Comparison of ENCODE assay signal across 8 cellular contexts in the genomic region with DNA sequence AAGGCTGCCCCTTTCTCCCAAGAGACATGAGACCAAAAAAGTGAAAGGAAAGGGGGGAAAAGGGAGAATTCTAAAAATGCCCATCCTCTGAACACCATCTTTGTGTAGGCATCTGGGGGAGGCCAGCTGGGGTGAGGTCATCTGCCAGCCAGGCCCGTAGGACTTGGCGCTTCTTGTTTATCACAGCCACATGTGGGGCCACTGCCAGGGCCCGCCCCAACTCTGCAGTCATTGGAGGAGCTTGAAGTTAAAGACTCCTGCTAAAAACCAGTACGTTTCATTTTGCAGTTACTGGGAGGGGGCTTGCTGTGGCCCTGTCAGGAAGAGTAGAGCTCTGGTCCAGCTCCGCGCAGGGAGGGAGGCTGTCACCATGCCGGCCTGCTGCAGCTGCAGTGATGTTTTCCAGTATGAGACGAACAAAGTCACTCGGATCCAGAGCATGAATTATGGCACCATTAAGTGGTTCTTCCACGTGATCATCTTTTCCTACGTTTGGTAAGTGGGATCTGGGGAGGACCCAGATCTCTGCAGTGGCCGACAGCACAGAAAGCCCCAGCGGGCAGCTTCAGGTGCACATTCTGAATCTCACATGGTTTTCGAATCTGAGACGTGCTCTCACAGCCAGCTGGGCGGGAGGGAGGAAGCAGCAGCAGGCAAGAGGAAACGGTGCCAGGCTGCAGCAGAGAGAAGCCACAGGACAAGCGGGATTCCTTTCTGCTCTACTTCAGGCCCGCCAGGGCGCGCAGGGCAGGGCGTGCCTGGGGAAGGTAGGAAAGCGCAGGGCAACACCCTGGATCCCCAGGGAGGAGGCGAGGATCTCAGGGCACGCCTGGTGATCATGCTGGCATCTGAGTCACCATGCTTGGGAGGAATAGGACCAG. TPM values are rescaled to one million over a fixed set of nuclear protein-coding genes. Genes with fewer than 3 reads are reported as not detected.
DNase-seq lines count a peak whose midpoint lies in the region; ATAC-seq and TF ChIP-seq lines count a peak whose summit lies in the region.

A gene (plus strand): TSS at position 276 of the 881 bp plus-strand sequence. CDS start 95 bp downstream, at position 371.

- H3K9me3 ChIP-seq in CD4-positive, alpha-beta T cell (ENCODE audit: control insufficient read depth, low read length), result no peaks in the 10 kb centered on the region
- H3K9me3 ChIP-seq in lower lobe of right lung, result no peaks in the 10 kb centered on the region

- H3K4me3 ChIP-seq in GM23338 (peak within 1 kb of the TSS; percentile 59), lower lobe of right lung (peak within 1 kb of the TSS; percentile 60)

- H3K4me1 ChIP-seq in GM23338 (ENCODE audit: insufficient read depth), result peaks cover 12% of the 10 kb centered on the region; the same call in 1 of the 2 replicates
- peaks cover 61% of the 10 kb centered on the region for H3K4me1 ChIP-seq in lower lobe of right lung

- peak within 1 kb of the TSS; percentile 98 for H2AFZ ChIP-seq in GM23338

- peak within 1 kb of the TSS; percentile 87 for H3K4me3 Mint-ChIP-seq in CD4-positive, alpha-beta T cell
- peak within 1 kb of the TSS; percentile 75 for H3K4me3 Mint-ChIP-seq in GM23338
- peak within 1 kb of the TSS; percentile 92 to 96 for H3K4me3 Mint-ChIP-seq in effector memory CD8-positive, alpha-beta T cell

- DNase-seq in CD4-positive, alpha-beta T cell, result peak in 8 of 10 experiments; percentile 2 to 49 (median 31)
- DNase-seq in GM23338 (ENCODE audit: low spot score) (peak; percentile 79), NCI-H2227 (lab: John Stamatoyannopoulos, UW; ENCODE audit: unreplicated experiment) (peak; percentile 77), lower lobe of right lung (peak; percentile 86)
- DNase-seq in activated CD4-positive, alpha-beta T cell treated with anti-CD3 and anti-CD28 coated beads, Interleukin-2, amount 50 U/mL, for 48 hours, result peak; percentile 50 to 58
- peak; percentile 9 to 14 (median 13) for DNase-seq in effector memory CD8-positive, alpha-beta T cell
- DNase-seq in stimulated activated CD8-positive, alpha-beta memory T cell treated with anti-CD3 and anti-CD28 coated beads, Interleukin-2, amount 100 ng/mL, for 1 hour (ENCODE audit: low read depth in 2 of 2), result peak; percentile 4 to 9

- POLR2A ChIA-PET in CD4-positive, alpha-beta T cell (lab: Charles Lee), result interaction anchor here (0.6 to 1.3 kb wide), 6 partner anchors 16 to 327 kb away, joined by 3 to 5 read pairs (median 4); no protein-coding TSS in a partner anchor

- H3K9me2 ChIP-seq in GM23338 (ENCODE audit: insufficient read depth), result no peaks in the 10 kb centered on the region

- intact Hi-C loops in CD4-positive, alpha-beta T cell (cut with DNase I, micrococcal nuclease), result loop anchor here (5.0 to 10.0 kb wide), 3 partner anchors 72 to 89 kb away; no protein-coding TSS in a partner anchor
- intact Hi-C loops in lower lobe of right lung (cut with DNase I), result no loop called here

- no peaks in the 10 kb centered on the region for H4K20me1 ChIP-seq in GM23338 (replicated peaks; ENCODE audit: insufficient read depth)

- H3K27me3 Mint-ChIP-seq in CD4-positive, alpha-beta T cell, result no peaks in the 10 kb centered on the region
- H3K27me3 Mint-ChIP-seq in GM23338 (ENCODE audit: insufficient read depth, low read depth, poor library complexity), result peaks cover 5% of the 10 kb centered on the region
- no peaks in the 10 kb centered on the region for H3K27me3 Mint-ChIP-seq in effector memory CD8-positive, alpha-beta T cell

- peak within 1 kb of the TSS; percentile 16 for H3K27ac ChIP-seq in CD4-positive, alpha-beta T cell (ENCODE audit: low read depth, low read length)
- no peak within 1 kb of the TSS for H3K27ac ChIP-seq in GM23338 (ENCODE audit: low read depth)
- peak within 1 kb of the TSS; percentile 72 for H3K27ac ChIP-seq in lower lobe of right lung

- H3K9me3 Mint-ChIP-seq in CD4-positive, alpha-beta T cell, result no peaks in the 10 kb centered on the region
- 0 out of 3 replicates have a peak, but pooled peaks cover 3% of the 10 kb centered on the region for H3K9me3 Mint-ChIP-seq in GM23338
- no peaks in the 10 kb centered on the region for H3K9me3 Mint-ChIP-seq in effector memory CD8-positive, alpha-beta T cell

- CTCF ChIA-PET in CD4-positive, alpha-beta T cell (lab: Charles Lee), result no interaction called here

- no peak for TF ChIP-seq CTCF in CD4-positive, alpha-beta T cell (IDR thresholded peaks at IDR 0.05)
- TF ChIP-seq CTCF in GM23338 (conservative IDR thresholded peaks at IDR 0.05; ENCODE audit: low read depth in 2 of 2) (no peak; a peak in 1 of 4 replicates), lower lobe of right lung (IDR thresholded peaks at IDR 0.05) (no peak)

- H3K4me2 ChIP-seq in GM23338, result peak within 1 kb of the TSS; percentile 81

- peak; percentile 21 for ATAC-seq in CD4-positive, alpha-beta T cell (ENCODE audit: poor library complexity)
- ATAC-seq in GM23338 (peak; percentile 93), lower lobe of right lung (peak; percentile 73 to 75), HG02885 (IDR thresholded peaks at IDR 0.05; ENCODE audit: poor library complexity, unreplicated experiment) (no peak)
- ATAC-seq in effector memory CD8-positive, alpha-beta T cell (replicated peaks), result peak; percentile 22

- no peaks in the 10 kb centered on the region for H3K36me3 ChIP-seq in GM23338 (ENCODE audit: insufficient read depth)
- H3K36me3 ChIP-seq in lower lobe of right lung, result no peaks in the 10 kb centered on the region

- H3F3A ChIP-seq in GM23338 (replicated peaks; ENCODE audit: low read depth), result 0 out of 2 replicates have a peak, but pooled peaks cover 5% of the 10 kb centered on the region

- peak within 1 kb of the TSS; percentile 62 for H3K27ac Mint-ChIP-seq in CD4-positive, alpha-beta T cell
- H3K27ac Mint-ChIP-seq in GM23338, result no peak within 1 kb of the TSS
- peak within 1 kb of the TSS; percentile 79 to 89 for H3K27ac Mint-ChIP-seq in effector memory CD8-positive, alpha-beta T cell

- H3K79me2 ChIP-seq in GM23338 (replicated peaks; ENCODE audit: insufficient read depth), result no peaks in the 10 kb centered on the region

- no peaks in the 10 kb centered on the region for H3K36me3 Mint-ChIP-seq in CD4-positive, alpha-beta T cell (ENCODE audit: low read depth)
- H3K36me3 Mint-ChIP-seq in GM23338 (ENCODE audit: low read depth), result no peaks in the 10 kb centered on the region
- peaks cover 12% of the 10 kb centered on the region for H3K36me3 Mint-ChIP-seq in effector memory CD8-positive, alpha-beta T cell (ENCODE audit: insufficient read depth)

- H3K27me3 ChIP-seq in CD4-positive, alpha-beta T cell (ENCODE audit: control insufficient read depth, insufficient read depth, low read length), result no peaks in the 10 kb centered on the region
- H3K27me3 ChIP-seq in GM23338 (ENCODE audit: insufficient read depth) (no peaks in the 10 kb centered on the region), lower lobe of right lung (ENCODE audit: low read depth) (no peaks in the 10 kb centered on the region)

- H3K4me1 Mint-ChIP-seq in CD4-positive, alpha-beta T cell (ENCODE audit: low read depth), result peaks cover 65% of the 10 kb centered on the region
- H3K4me1 Mint-ChIP-seq in GM23338, result peaks cover 11% of the 10 kb centered on the region
- H3K4me1 Mint-ChIP-seq in effector memory CD8-positive, alpha-beta T cell (ENCODE audit: low read depth in 2 of 2), result peaks cover 52 to 60% of the 10 kb centered on the region in 2 donors

TF ChIP-seq in GM23338, 12 proteins besides CTCF, POLR2A, EP300 and RAD21 (continues in another document):
- TF ChIP-seq EZH2 (IDR thresholded peaks at IDR 0.05; ENCODE audit: low read depth, unreplicated experiment), result no peak
- no peak for TF ChIP-seq ZNF331 (CRISPR knock-in tag; IDR thresholded peaks at IDR 0.05; ENCODE audit: low read depth)
- TF ChIP-seq EZH2phosphoT487 (IDR thresholded peaks at IDR 0.05; ENCODE audit: unreplicated experiment), result no peak
- no peak for TF ChIP-seq NANOG (IDR thresholded peaks at IDR 0.05; ENCODE audit: borderline replicate concordance)
- no peak for TF ChIP-seq POLR2AphosphoS5 (IDR thresholded peaks at IDR 0.05; ENCODE audit: low read depth)
- no peak for TF ChIP-seq ZNF114 (CRISPR knock-in tag; IDR thresholded peaks at IDR 0.05)
- no peak for TF ChIP-seq STAT1 (IDR thresholded peaks at IDR 0.05; ENCODE audit: unreplicated experiment)

RNA-seq across cellular contexts. Expression of the gene that starts here (rescaled TPM):
- total RNA-seq in CD4-positive, alpha-beta T cell, result 1 to 10 TPM; 4.6 to 4.8 TPM
- total RNA-seq in GM23338 (2014; rRNA removed; shearing (Covaris generic)), result 0.24 and 0.74 TPM in 2 replicates
- polyA plus RNA-seq in GM23338 (2016; fragmentation: Nextera tagmentation; extraction: Ambion mirVana), result 0.43 and 0.48 TPM in 2 replicates
- 20.5 TPM for total RNA-seq in lower lobe of right lung

Comparison
In these comparisons a context has a peak if more than half of its experiments do, and no peak if none do; other contexts are left out.
1. Peak in DNase-seq, ATAC-seq, H3K4me3 ChIP-seq and H3K4me2 ChIP-seq in GM23338; RNA of the gene not detected or under 1 TPM.
2. DNase-seq: peak in every context shown above with its lines; median percentile 86 in lower lobe of right lung; 79 in GM23338; 77 in NCI-H2227; 54 in activated CD4-positive, alpha-beta T cell treated with anti-CD3 and anti-CD28 coated beads, Interleukin-2, amount 50 U/mL, for 48 hours; 31 in CD4-positive, alpha-beta T cell; 13 in effector memory CD8-positive, alpha-beta T cell; 6 in stimulated activated CD8-positive, alpha-beta memory T cell treated with anti-CD3 and anti-CD28 coated beads, Interleukin-2, amount 100 ng/mL, for 1 hour.